In genomic region chr9:113863345-113863744, GRCh38 we compare ENCODE assay signal across 27 cellular contexts.
"Had no signal": no experiment of that assay in that cellular context is flagged by ENCODE, and none has a peak within 500 bp of the region (broad histone marks: within the 10 kb centered on the region; RNA-seq: fewer than 3 reads in every experiment).

No MANE protein-coding gene starts in this region.

- H3K4me1 ChIP-seq: esophagus squamous epithelium, gastroesophageal sphincter, heart right ventricle had no signal

- ATAC-seq: activated CD4-positive, CD25-positive, alpha-beta regulatory T cell treated with anti-CD3 and anti-CD28 coated beads, Interleukin-2, amount 50 U/mL, for 24 hours; activated T-cell treated with anti-CD3 and anti-CD28 coated beads, Interleukin-2, amount 50 U/mL, for 72 hours; effector memory CD8-positive, alpha-beta T cell; gastroesophageal sphincter; heart right ventricle; T-helper 17 cell had no signal

- H3K36me3 ChIP-seq: brain microvascular endothelial cell, esophagus squamous epithelium, gastroesophageal sphincter, heart right ventricle, WERI-Rb-1 had no signal

- DNase-seq: activated B cell treated with CpG ODN at 0.5 μM for 24 hours; activated CD4-positive, alpha-beta memory T cell treated with anti-CD3 and anti-CD28 coated beads, Interleukin-2, amount 10 ng/mL, durations not matched to agents 7 days and 5 days; activated CD4-positive, alpha-beta T cell treated with anti-CD3 and anti-CD28 coated beads for 48 hours; activated CD8-positive, alpha-beta memory T cell treated with anti-CD3 and anti-CD28 coated beads, Interleukin-2, amount 50 U/mL, for 48 hours; activated effector memory CD4-positive, alpha-beta T cell treated with Interleukin-2 at 50 U/mL for 16 hours; activated gamma-delta T cell treated with Interleukin-2 at 50 U/mL for 16 hours; activated naive CD4-positive, alpha-beta T cell treated with anti-CD3 and anti-CD28 coated beads, Interleukin-2, amount 50 U/mL, for 16 hours; activated naive CD4-positive, alpha-beta T cell treated with Interleukin-2 at 50 U/mL for 16 hours; activated T-cell treated with anti-CD3 and anti-CD28 coated beads for 4 hours; activated T-cell treated with anti-CD3 and anti-CD28 coated beads, Interleukin-2, amount 50 U/mL, for 24 hours; activated T-cell treated with anti-CD3 and anti-CD28 coated beads, Interleukin-2, amount 50 U/mL, for 72 hours; amniotic stem cell; anterior cingulate cortex; brain microvascular endothelial cell; effector CD4-positive, alpha-beta T cell; effector memory CD8-positive, alpha-beta T cell; erythroblast; esophagus squamous epithelium; foreskin melanocyte; heart right ventricle; T-helper 1 cell; T-helper 17 cell; T1000; WERI-Rb-1 had no signal

- H3K4me3 ChIP-seq: coronary artery, esophagus squamous epithelium, gastroesophageal sphincter, heart right ventricle had no signal

- H3K9me3 ChIP-seq: esophagus squamous epithelium, gastroesophageal sphincter, heart right ventricle had no signal
